In genomic region chr9:14270358-14271077, GRCh38 we compare ENCODE assay signal across 15 cellular contexts. TPM values are rescaled to one million over a fixed set of nuclear protein-coding genes. Genes with fewer than 3 reads are reported as not detected.
A peak's percentile ranks its signal among the peaks of the same experiment; 100 is the strongest.
DNase-seq lines count a peak whose midpoint lies in the region; ATAC-seq, FAIRE-seq and TF ChIP-seq lines count a peak whose summit lies in the region.
"Had no signal": no experiment of that assay in that cellular context is flagged by ENCODE, and none has a peak within 500 bp of the region (broad histone marks: within the 10 kb centered on the region; RNA-seq: fewer than 3 reads in every experiment).

No MANE protein-coding gene starts in this region.

- H3K4me3 ChIP-seq in AG10803 (ENCODE audit: low read length) (no peak overlapping the region), esophagus muscularis mucosa (no peak overlapping the region), neural progenitor cell (no peak overlapping the region)
- no peak overlapping the region for H3K4me3 ChIP-seq in CD8-positive, alpha-beta T cell (ENCODE audit: low read depth, low read length)

- no peak for TF ChIP-seq EP300 in esophagus muscularis mucosa (IDR thresholded peaks at IDR 0.05)

- no peaks in the 10 kb centered on the region for H4K20me1 ChIP-seq in neural progenitor cell (ENCODE audit: low read depth)

- intact Hi-C loops in esophagus muscularis mucosa (cut with DNase I) = no loop called here
- intact Hi-C loops in CD8-positive, alpha-beta T cell (cut with DNase I, micrococcal nuclease) = no loop called here

- DNase-seq in AG10803 (ENCODE audit: low read depth) = peak; percentile 27
- DNase-seq in NCI-H82 (lab: John Stamatoyannopoulos, UW) = peak; percentile 37
- DNase-seq in esophagus muscularis mucosa (ENCODE audit: extremely low spot score) = no peak
- DNase-seq in neural progenitor cell (ENCODE audit: low spot score) = no peak
- no peak for DNase-seq in urothelium cell line (ENCODE audit: low spot score)
- DNase-seq in UCSD-AML1 (lab: John Stamatoyannopoulos, UW; ENCODE audit: unreplicated experiment) = no peak
- DNase-seq in CD8-positive, alpha-beta T cell = no peak
- DNase-seq: activated B cell treated with CpG ODN at 0.5 μM for 24 hours, activated gamma-delta T cell, endodermal cell, HFFc6, NCI-H187 treated with DMSO at 0.1 percent for 48 hours, small intestine had no signal

- H3K4me3 Mint-ChIP-seq in neural progenitor cell = no peak overlapping the region
- no peak overlapping the region for H3K4me3 Mint-ChIP-seq in CD8-positive, alpha-beta T cell
- H3K4me3 Mint-ChIP-seq: activated B cell treated with CpG ODN at 0.5 μM for 24 hours, endodermal cell had no signal

- no peaks in the 10 kb centered on the region for H3K36me3 ChIP-seq in esophagus muscularis mucosa
- no peaks in the 10 kb centered on the region for H3K36me3 ChIP-seq in neural progenitor cell
- H3K36me3 ChIP-seq in CD8-positive, alpha-beta T cell (ENCODE audit: insufficient read depth, low read length) = no peaks in the 10 kb centered on the region
- H3K36me3 ChIP-seq: neutrophil had no signal

- no peak for FAIRE-seq in urothelium cell line (lab: Jason Lieb, UNC)
- FAIRE-seq: small intestine had no signal

- POLR2A ChIA-PET in CD8-positive, alpha-beta T cell (lab: Charles Lee) = no interaction called here

- H3K4me1 ChIP-seq in esophagus muscularis mucosa = peaks cover 57 to 62% (median 61%) of the 10 kb centered on the region in 4 donors
- H3K4me1 ChIP-seq in neural progenitor cell = peaks cover 26% of the 10 kb centered on the region
- H3K4me1 ChIP-seq in CD8-positive, alpha-beta T cell (ENCODE audit: insufficient read depth, low read length) = no peaks in the 10 kb centered on the region

- TF ChIP-seq POLR2A in esophagus muscularis mucosa (IDR thresholded peaks at IDR 0.05; ENCODE audit: low read depth) = no peak

- WGBS in esophagus muscularis mucosa = 36% methylated on average over 3 of the region's 4 CpGs

- no peaks in the 10 kb centered on the region for H3K9me3 Mint-ChIP-seq in neural progenitor cell
- H3K9me3 Mint-ChIP-seq in CD8-positive, alpha-beta T cell = no peaks in the 10 kb centered on the region
- H3K9me3 Mint-ChIP-seq: activated B cell treated with CpG ODN at 0.5 μM for 24 hours, endodermal cell, HFFc6 had no signal

- no peak for ATAC-seq in HG02571 (IDR thresholded peaks at IDR 0.05; ENCODE audit: unreplicated experiment)
- no peak for ATAC-seq in CD8-positive, alpha-beta T cell

- H3K9me3 ChIP-seq in esophagus muscularis mucosa = no peaks in the 10 kb centered on the region
- H3K9me3 ChIP-seq in neural progenitor cell (ENCODE audit: low read depth) = no peaks in the 10 kb centered on the region
- H3K9me3 ChIP-seq in CD8-positive, alpha-beta T cell (ENCODE audit: low read length) = no peaks in the 10 kb centered on the region
- H3K9me3 ChIP-seq: neutrophil had no signal

- H3K9ac ChIP-seq in neural progenitor cell = no peak overlapping the region

- H3K79me2 ChIP-seq in neural progenitor cell (ENCODE audit: low read depth) = no peaks in the 10 kb centered on the region

- TF ChIP-seq CTCF in AG10803 (conservative IDR thresholded peaks at IDR 0.05; ENCODE audit: low read length) (no peak), esophagus muscularis mucosa (IDR thresholded peaks at IDR 0.05) (no peak), neural progenitor cell (IDR thresholded peaks at IDR 0.05) (no peak)
- TF ChIP-seq CTCF in CD8-positive, alpha-beta T cell (IDR thresholded peaks at IDR 0.05) = no peak

- H3K36me3 Mint-ChIP-seq in neural progenitor cell = no peaks in the 10 kb centered on the region
- H3K36me3 Mint-ChIP-seq in CD8-positive, alpha-beta T cell = no peaks in the 10 kb centered on the region

- no peaks in the 10 kb centered on the region for H3K27me3 Mint-ChIP-seq in neural progenitor cell (ENCODE audit: insufficient read depth, low read depth)
- H3K27me3 Mint-ChIP-seq in CD8-positive, alpha-beta T cell (ENCODE audit: low read depth) = peaks cover 23% of the 10 kb centered on the region

- no peaks in the 10 kb centered on the region for H3F3A ChIP-seq in neural progenitor cell (ENCODE audit: low read depth)

- peaks cover 28% of the 10 kb centered on the region for H3K4me1 Mint-ChIP-seq in neural progenitor cell
- H3K4me1 Mint-ChIP-seq in CD8-positive, alpha-beta T cell (ENCODE audit: low read depth) = peaks cover 2% of the 10 kb centered on the region
- H3K4me1 Mint-ChIP-seq: activated B cell treated with CpG ODN at 0.5 μM for 24 hours had no signal

- H3K27ac ChIP-seq in esophagus muscularis mucosa (replicated peaks in 1 of 4) = peak overlapping the region; percentile 22 to 58 (median 38)
- H3K27ac ChIP-seq in neural progenitor cell = no peak overlapping the region
- no peak overlapping the region for H3K27ac ChIP-seq in CD8-positive, alpha-beta T cell (ENCODE audit: low read depth, low read length)
- H3K27ac ChIP-seq: neutrophil had no signal

- H3K4me2 ChIP-seq in neural progenitor cell = no peak overlapping the region

- H3K27ac Mint-ChIP-seq in neural progenitor cell = no peak overlapping the region
- no peak overlapping the region for H3K27ac Mint-ChIP-seq in CD8-positive, alpha-beta T cell
- H3K27ac Mint-ChIP-seq: activated B cell treated with CpG ODN at 0.5 μM for 24 hours, HFFc6 had no signal

- no peaks in the 10 kb centered on the region for H3K27me3 ChIP-seq in esophagus muscularis mucosa
- H3K27me3 ChIP-seq in neural progenitor cell = no peaks in the 10 kb centered on the region
- no peaks in the 10 kb centered on the region for H3K27me3 ChIP-seq in CD8-positive, alpha-beta T cell (ENCODE audit: insufficient read depth, low read length)

- peak overlapping the region; percentile 51 for H2AFZ ChIP-seq in neural progenitor cell (replicated peaks)

- CTCF ChIA-PET in CD8-positive, alpha-beta T cell (lab: Charles Lee) = no interaction called here

RNA-seq across cellular contexts. Expression of gene NFIB, which starts 43.4 kb away (rescaled TPM):
- 10 to 100 TPM; 38.1 to 64.4 (median 55.8) TPM for total RNA-seq in esophagus muscularis mucosa
- 0.30 and 0.40 TPM in 2 replicates for total RNA-seq in neural progenitor cell (ENCODE audit: low replicate concordance)
- not detected for total RNA-seq in CD8-positive, alpha-beta T cell
- total RNA-seq: activated B cell treated with CpG ODN at 0.5 μM for 24 hours had no signal

Comparison
In these comparisons a context has a peak if more than half of its experiments do, and no peak if none do; other contexts are left out.
1. DNase-seq: peak in AG10803 (single experiment) and NCI-H82 (single experiment); none in esophagus muscularis mucosa (single experiment), neural progenitor cell (single experiment), urothelium cell line (single experiment), UCSD-AML1 (single experiment) and CD8-positive, alpha-beta T cell (0 of 7).
2. H3K27ac ChIP-seq: peak in esophagus muscularis mucosa (4 of 4); none in neural progenitor cell (single experiment) and CD8-positive, alpha-beta T cell (single experiment).
3. RNA of gene NFIB, which starts 43.4 kb away (total RNA-seq): 38.1 to 64.4 TPM in esophagus muscularis mucosa; 0.30 to 0.40 TPM in neural progenitor cell and not detected in CD8-positive, alpha-beta T cell; every median in the first group is over 10 times any median in the second.